14 cellular contexts compared by ENCODE assay signal in genomic region chr4:102641796-102642195, GRCh38.
"Had no signal": no experiment of that assay in that cellular context is flagged by ENCODE, and none has a peak within 500 bp of the region (broad histone marks: within the 10 kb centered on the region; RNA-seq: fewer than 3 reads in every experiment).

No MANE protein-coding gene starts in this region.

- DNase-seq: activated CD4-positive, alpha-beta T cell treated with anti-CD3 and anti-CD28 coated beads for 48 hours; activated CD8-positive, alpha-beta memory T cell treated with anti-CD3 and anti-CD28 coated beads, Interleukin-2, amount 50 U/mL, for 4 hours; activated CD8-positive, alpha-beta T cell treated with anti-CD3 and anti-CD28 coated beads for 36 hours; activated gamma-delta T cell treated with Interleukin-2 at 50 U/mL for 16 hours; activated T-cell treated with anti-CD3 and anti-CD28 coated beads, Interleukin-2, amount 50 U/mL, for 72 hours; effector CD4-positive, alpha-beta T cell; esophagus squamous epithelium; heart left ventricle; islet precursor cell; natural killer cell; right lobe of liver; spleen; stimulated activated naive CD8-positive, alpha-beta T cell treated with anti-CD3 and anti-CD28 coated beads, Interleukin-15, amount 100 ng/mL, for 72 hours; T-helper 2 cell had no signal
